18 cellular contexts compared by ENCODE assay signal in genomic region chr11:116263770-116264169, GRCh38.
A peak's percentile ranks its signal among the peaks of the same experiment; 100 is the strongest.
DNase-seq lines count a peak whose midpoint lies in the region; ATAC-seq and TF ChIP-seq lines count a peak whose summit lies in the region.
"Had no signal": no experiment of that assay in that cellular context is flagged by ENCODE, and none has a peak within 500 bp of the region (broad histone marks: within the 10 kb centered on the region; RNA-seq: fewer than 3 reads in every experiment).

No MANE protein-coding gene starts in this region.

- H3K27me3 Mint-ChIP-seq in GM23338 (ENCODE audit: insufficient read depth, low read depth, poor library complexity) (peaks cover 9% of the 10 kb centered on the region), WTC11 (ENCODE audit: low read depth) (no peaks in the 10 kb centered on the region; the same call in 1 of the 2 replicates)

- no peaks in the 10 kb centered on the region for H3K79me2 ChIP-seq in GM23338 (replicated peaks; ENCODE audit: insufficient read depth)

- H3K27ac Mint-ChIP-seq in GM23338 (no peak overlapping the region), WTC11 (no peak overlapping the region)
- H3K27ac Mint-ChIP-seq: B cell, CD14-positive monocyte had no signal

- H3K36me3 Mint-ChIP-seq in GM23338 (ENCODE audit: low read depth) = no peaks in the 10 kb centered on the region
- no peaks in the 10 kb centered on the region for H3K36me3 Mint-ChIP-seq in WTC11
- H3K36me3 Mint-ChIP-seq: CD14-positive monocyte had no signal

- H4K20me1 ChIP-seq in GM23338 (replicated peaks; ENCODE audit: insufficient read depth) = no peaks in the 10 kb centered on the region

- H3K27ac ChIP-seq in GM23338 (ENCODE audit: low read depth) (no peak overlapping the region), upper lobe of right lung (no peak overlapping the region)
- H3K27ac ChIP-seq: SJCRH30 had no signal

- TF ChIP-seq CTCF in GM23338 (conservative IDR thresholded peaks at IDR 0.05; ENCODE audit: low read depth in 2 of 2) = no peak
- TF ChIP-seq CTCF in WTC11 (IDR thresholded peaks at IDR 0.05) = no peak
- TF ChIP-seq CTCF in upper lobe of right lung (IDR thresholded peaks at IDR 0.05) = no peak

- peaks cover 6% of the 10 kb centered on the region for H3K4me1 Mint-ChIP-seq in GM23338
- peaks cover 12% of the 10 kb centered on the region for H3K4me1 Mint-ChIP-seq in WTC11
- H3K4me1 Mint-ChIP-seq: B cell, CD14-positive monocyte had no signal

- no peaks in the 10 kb centered on the region for H3K9me3 ChIP-seq in upper lobe of right lung
- H3K9me3 ChIP-seq: SJCRH30 had no signal

- H3K4me1 ChIP-seq in GM23338 (ENCODE audit: insufficient read depth) = no peaks in the 10 kb centered on the region
- H3K4me1 ChIP-seq in upper lobe of right lung = no peaks in the 10 kb centered on the region
- H3K4me1 ChIP-seq: SJCRH30 had no signal

- intact Hi-C loops in upper lobe of right lung (cut with DNase I) = no loop called here

- no peak overlapping the region for H2AFZ ChIP-seq in GM23338

- H3K36me3 ChIP-seq in GM23338 (ENCODE audit: insufficient read depth) (no peaks in the 10 kb centered on the region), upper lobe of right lung (no peaks in the 10 kb centered on the region)
- H3K36me3 ChIP-seq: SJCRH30 had no signal

- ATAC-seq in GM23338 (peak; percentile 78), WTC11 (peak; percentile 87), upper lobe of right lung (no peak), GM21515 (IDR thresholded peaks at IDR 0.05; ENCODE audit: unreplicated experiment) (no peak)

- H3K4me3 Mint-ChIP-seq in GM23338 = no peak overlapping the region
- no peak overlapping the region for H3K4me3 Mint-ChIP-seq in WTC11
- H3K4me3 Mint-ChIP-seq: B cell had no signal

- no peaks in the 10 kb centered on the region for H3K27me3 ChIP-seq in GM23338 (ENCODE audit: insufficient read depth)
- H3K27me3 ChIP-seq in upper lobe of right lung = no peaks in the 10 kb centered on the region
- H3K27me3 ChIP-seq: SJCRH30 had no signal

- DNase-seq in GM23338 (ENCODE audit: low spot score) (no peak), WTC11 (ENCODE audit: low spot score) (no peak), iPS-NIHi11 (ENCODE audit: low spot score) (peak; percentile 51), occipital lobe (lab: John Stamatoyannopoulos, UW) (peak; percentile 17), amniotic stem cell (lab: John Stamatoyannopoulos, UW) (no peak), upper lobe of right lung (no peak)
- DNase-seq: EL, HCEC 1CT, KG1, NCI-H1092 treated with DMSO at 0.1 percent for 48 hours, NCI-H1436 treated with DMSO at 0.1 percent for 48 hours, NCI-H1930, NCI-H526, OCI-M1, SJCRH30 had no signal

- H3K9me3 Mint-ChIP-seq in GM23338 = no peaks in the 10 kb centered on the region
- H3K9me3 Mint-ChIP-seq in WTC11 = no peaks in the 10 kb centered on the region

- CTCF ChIA-PET in WTC11 (lab: Charles Lee) = interaction anchor here (1.0 to 1.6 kb wide), 2 partner anchors 18 to 203 kb away, joined by 6 read pairs; no protein-coding TSS in a partner anchor

- POLR2A ChIA-PET in WTC11 (lab: Charles Lee) = no interaction called here

- no peaks in the 10 kb centered on the region for H3F3A ChIP-seq in GM23338 (replicated peaks; ENCODE audit: low read depth)

- H3K4me2 ChIP-seq in GM23338 = 0 out of 2 replicates have a peak overlapping the region, but pooled peaks have one; percentile 15

- H3K4me3 ChIP-seq in GM23338 (no peak overlapping the region), upper lobe of right lung (no peak overlapping the region)
- H3K4me3 ChIP-seq: SJCRH30 had no signal

- H3K9me2 ChIP-seq in GM23338 (ENCODE audit: insufficient read depth) = no peaks in the 10 kb centered on the region

TF ChIP-seq in GM23338, 12 proteins besides CTCF, POLR2A, EP300 and RAD21 (continues in another document):
- TF ChIP-seq STAT1 (IDR thresholded peaks at IDR 0.05; ENCODE audit: unreplicated experiment) (no peak), CREB1 (CRISPR knock-in tag; IDR thresholded peaks at IDR 0.05; ENCODE audit: low read depth) (no peak), EZH2 (IDR thresholded peaks at IDR 0.05; ENCODE audit: low read depth, unreplicated experiment) (no peak), ETS1 (IDR thresholded peaks at IDR 0.05) (no peak), ZNF114 (CRISPR knock-in tag; IDR thresholded peaks at IDR 0.05) (no peak), POLR2AphosphoS5 (IDR thresholded peaks at IDR 0.05; ENCODE audit: low read depth) (no peak), REST (IDR thresholded peaks at IDR 0.05; ENCODE audit: unreplicated experiment) (no peak), NANOG (IDR thresholded peaks at IDR 0.05; ENCODE audit: borderline replicate concordance) (no peak)

TF ChIP-seq in WTC11, 78 proteins besides CTCF, POLR2A, EP300 and RAD21:
- TF ChIP-seq ZMAT4 (CRISPR knock-in tag; IDR thresholded peaks at IDR 0.05) (no peak), ERG (CRISPR knock-in tag; IDR thresholded peaks at IDR 0.05) (no peak), FOXP4 (CRISPR knock-in tag; IDR thresholded peaks at IDR 0.05) (no peak), IRF2 (CRISPR knock-in tag; IDR thresholded peaks at IDR 0.05; ENCODE audit: borderline replicate concordance, low read depth) (no peak), ZNF263 (CRISPR knock-in tag; IDR thresholded peaks at IDR 0.05; ENCODE audit: low read depth) (no peak), ETV6 (CRISPR knock-in tag; IDR thresholded peaks at IDR 0.05) (no peak), ZNF232 (CRISPR knock-in tag; IDR thresholded peaks at IDR 0.05) (no peak), RORB (CRISPR knock-in tag; IDR thresholded peaks at IDR 0.05) (no peak), E2F5 (CRISPR knock-in tag; IDR thresholded peaks at IDR 0.05) (no peak), SOX15 (CRISPR knock-in tag; IDR thresholded peaks at IDR 0.05) (no peak), TEAD4 (CRISPR knock-in tag; IDR thresholded peaks at IDR 0.05) (no peak), ELF4 (CRISPR knock-in tag; IDR thresholded peaks at IDR 0.05; ENCODE audit: low read depth) (no peak), ATF1 (CRISPR knock-in tag; IDR thresholded peaks at IDR 0.05) (no peak), HMGA2 (CRISPR knock-in tag; IDR thresholded peaks at IDR 0.05) (no peak), ZNF317 (CRISPR knock-in tag; IDR thresholded peaks at IDR 0.05; ENCODE audit: borderline replicate concordance, low read depth) (no peak), ZNF423 (CRISPR knock-in tag; IDR thresholded peaks at IDR 0.05) (no peak), NR3C1 (CRISPR knock-in tag; conservative IDR thresholded peaks at IDR 0.05; ENCODE audit: low read depth) (no peak), CBFB (CRISPR knock-in tag; IDR thresholded peaks at IDR 0.05; ENCODE audit: low read depth) (no peak), SMAD3 (CRISPR knock-in tag; IDR thresholded peaks at IDR 0.05; ENCODE audit: borderline replicate concordance) (no peak)

Comparison
In these comparisons a context has a peak if more than half of its experiments do, and no peak if none do; other contexts are left out.
1. ATAC-seq: peak in GM23338 (single experiment) and WTC11 (single experiment); none in upper lobe of right lung (single experiment) and GM21515 (single experiment).
2. DNase-seq: peak in iPS-NIHi11 (single experiment) and occipital lobe (single experiment); none in GM23338 (single experiment), WTC11 (single experiment), amniotic stem cell (single experiment) and upper lobe of right lung (single experiment).